In genomic region chr15:84600331-84600686, GRCh38 we compare ENCODE assay signal across 8 cellular contexts. TPM values are rescaled to one million over a fixed set of nuclear protein-coding genes. Genes with fewer than 3 reads are reported as not detected.
DNase-seq lines count a peak whose midpoint lies in the region; ATAC-seq and TF ChIP-seq lines count a peak whose summit lies in the region.

No MANE protein-coding gene starts in this region.

- no CpG with 5 or more reads among the region's 20 CpGs for WGBS in neuronal stem cell (ENCODE audit: extremely low coverage in 2 of 2, insufficient read length in 2 of 2, insufficient replicate concordance in 1 of 2), 2 donors

- H3K18ac ChIP-seq in neuronal stem cell (ENCODE audit: low read length) = peak overlapping the region; percentile 53

- H2BK5ac ChIP-seq in neuronal stem cell (ENCODE audit: low read length) = no peak overlapping the region

- ATAC-seq in GM21360 (IDR thresholded peaks at IDR 0.05; ENCODE audit: unreplicated experiment) (peak; percentile 14), thoracic aorta (ENCODE audit: insufficient number of reproducible peaks, low FRiP score, low read depth) (peak; percentile 75)

- no peaks in the 10 kb centered on the region for H3K79me1 ChIP-seq in neuronal stem cell (ENCODE audit: low read depth, low read length)

- H3K4ac ChIP-seq in neuronal stem cell (ENCODE audit: low read length) = no peak overlapping the region

- CTCF ChIA-PET in BJ (lab: Yijun Ruan, JAX) = interaction anchor here (0.9 to 3.4 kb wide), 8 partner anchors 9 to 444 kb away, joined by 3 to 23 read pairs (median 4); partner anchors contain the start of gene WDR73

- H2AK5ac ChIP-seq in neuronal stem cell (ENCODE audit: low read depth, low read length) = no peak overlapping the region

- TF ChIP-seq RAD21 in Ishikawa (IDR thresholded peaks at IDR 0.05; ENCODE audit: low read depth) = no peak

- H2BK15ac ChIP-seq in neuronal stem cell (ENCODE audit: low read length) = no peak overlapping the region

- peaks cover 4% of the 10 kb centered on the region in 2 donors for H3K4me1 ChIP-seq in neuronal stem cell (ENCODE audit: control insufficient read depth in 2 of 2, insufficient read depth in 1 of 2, low read depth in 1 of 2, low read length in 2 of 2)
- H3K4me1 ChIP-seq in thoracic aorta (ENCODE audit: control insufficient read depth in 1 of 2, low read depth in 2 of 2) = peaks cover 0 to 9% of the 10 kb centered on the region in 2 donors

- DNase-seq in BJ (ENCODE audit: low read depth) = peak; percentile 37
- peak; percentile 36 for DNase-seq in activated effector memory CD4-positive, alpha-beta T cell treated with Interleukin-2 at 50 U/mL for 16 hours
- DNase-seq in foreskin melanocyte = peak; percentile 77
- DNase-seq in neuronal stem cell (ENCODE audit: low spot score) = no peak
- peak; percentile 82 for DNase-seq in thoracic aorta (ENCODE audit: low spot score)

- no peak for TF ChIP-seq EP300 in Ishikawa (IDR thresholded peaks at IDR 0.05; ENCODE audit: borderline replicate concordance)

- peaks cover 2% of the 10 kb centered on the region for H3K27me3 ChIP-seq in BJ (ENCODE audit: control insufficient read depth, insufficient read depth, low read length)
- peaks cover 0 to 8% (median 2%) of the 10 kb centered on the region in 3 experiments for H3K27me3 ChIP-seq in neuronal stem cell (ENCODE audit: control insufficient read depth in 3 of 3, insufficient read depth in 3 of 3, low read depth in 1 of 3, low read length in 3 of 3)
- no peaks in the 10 kb centered on the region for H3K27me3 ChIP-seq in thoracic aorta (replicated peaks; ENCODE audit: insufficient read depth)

- H3K9me3 ChIP-seq in neuronal stem cell (replicated peaks in 1 of 2; ENCODE audit: control insufficient read depth in 2 of 2, insufficient read depth in 1 of 2, low read depth in 1 of 2, low read length in 2 of 2) (peaks cover 0 to 2% of the 10 kb centered on the region in 2 donors), thoracic aorta (no peaks in the 10 kb centered on the region)

- H3K36me3 ChIP-seq in BJ (ENCODE audit: control insufficient read depth, insufficient read depth, low read length) = peaks cover 3% of the 10 kb centered on the region; the same call in 1 of the 2 replicates
- peaks cover 11 to 19% of the 10 kb centered on the region in 2 donors for H3K36me3 ChIP-seq in neuronal stem cell (replicated peaks in 1 of 2; ENCODE audit: control insufficient read depth in 2 of 2, insufficient read depth in 2 of 2, low read length in 2 of 2)
- no peaks in the 10 kb centered on the region for H3K36me3 ChIP-seq in thoracic aorta

- no peak overlapping the region for H3K9ac ChIP-seq in neuronal stem cell (ENCODE audit: low read depth, low read length, poor library complexity)

- H3K4me2 ChIP-seq in neuronal stem cell (ENCODE audit: insufficient read depth, low read length, poor library complexity, severe bottlenecking) = peak overlapping the region; percentile 93

- H3K4me3 ChIP-seq in BJ (ENCODE audit: low read depth, low read length) (peak overlapping the region; percentile 97), neuronal stem cell (ENCODE audit: low read length in 2 of 2) (peak overlapping the region; percentile 60 to 95), thoracic aorta (peak overlapping the region; percentile 83)

- TF ChIP-seq CTCF in BJ (IDR thresholded peaks at IDR 0.05; ENCODE audit: insufficient read depth, low read depth, low read length) (no peak), thoracic aorta (IDR thresholded peaks at IDR 0.05) (no peak)

- H3K14ac ChIP-seq in neuronal stem cell (ENCODE audit: low read length) = no peak overlapping the region

- H2AFZ ChIP-seq in neuronal stem cell (ENCODE audit: low read length) = peak overlapping the region; percentile 96

- no peak overlapping the region for H4K8ac ChIP-seq in neuronal stem cell (ENCODE audit: low read depth, low read length)

- H3K23ac ChIP-seq in neuronal stem cell (ENCODE audit: low read depth, low read length, poor library complexity) = no peak overlapping the region

- H4K91ac ChIP-seq in neuronal stem cell (ENCODE audit: low read depth, low read length, poor library complexity) = no peak overlapping the region

- no peak overlapping the region for H2BK120ac ChIP-seq in neuronal stem cell (ENCODE audit: low read depth, low read length)

- H3K27ac ChIP-seq in neuronal stem cell (replicated peaks; ENCODE audit: low read length) (no peak overlapping the region), thoracic aorta (peak overlapping the region; percentile 57 to 58)

- no peak overlapping the region for H2BK12ac ChIP-seq in neuronal stem cell (ENCODE audit: low read length)

- POLR2A ChIA-PET in BJ (lab: Charles Lee) = no interaction called here

TF ChIP-seq in Ishikawa, 13 proteins besides CTCF, POLR2A, EP300 and RAD21:
- TF ChIP-seq USF1 (IDR thresholded peaks at IDR 0.05) = peak; percentile 79
- TF ChIP-seq TCF12 (IDR thresholded peaks at IDR 0.05; ENCODE audit: low read depth) = no peak
- TF ChIP-seq MAX (IDR thresholded peaks at IDR 0.05) = peak; percentile 99

TF ChIP-seq in PFSK-1, 5 proteins besides CTCF, POLR2A, EP300 and RAD21:
- TF ChIP-seq SIN3A (IDR thresholded peaks at IDR 0.05; ENCODE audit: borderline replicate concordance, insufficient read depth, low read length) (peak; percentile 99), TAF1 (IDR thresholded peaks at IDR 0.05; ENCODE audit: borderline replicate concordance, insufficient read depth, low read length) (no peak)

RNA-seq across cellular contexts. Expression of gene ZSCAN2, which starts 0.5 kb away (rescaled TPM):
- 5.9 and 6.3 TPM in 2 replicates for polyA plus RNA-seq in BJ (2011; rRNA removed)
- 5.2 and 6.2 TPM in 2 replicates for polyA minus RNA-seq in BJ (2011; rRNA and poly(A)+ RNA removed)
- 7.3 TPM for polyA plus RNA-seq in PFSK-1 (2012; ENCODE audit: insufficient read length, low read depth)
- polyA plus RNA-seq in neuronal stem cell (2013, experiment 1 of 2) = 7.7 TPM
- polyA plus RNA-seq in neuronal stem cell (2013, experiment 2 of 2) = 8.2 TPM
- 1 to 10 TPM; 2.8 to 4.6 TPM for total RNA-seq in thoracic aorta

RNA-seq across cellular contexts. Expression of gene WDR73, which starts 53.8 kb away (rescaled TPM):
- polyA plus RNA-seq in BJ (2011; rRNA removed) = 19.7 and 21.1 TPM in 2 replicates
- polyA minus RNA-seq in BJ (2011; rRNA and poly(A)+ RNA removed) = 13.9 and 18.8 TPM in 2 replicates
- polyA plus RNA-seq in PFSK-1 (2012; ENCODE audit: insufficient read length, low read depth) = 20.6 TPM
- 17.7 TPM for polyA plus RNA-seq in neuronal stem cell (2013, experiment 1 of 2)
- polyA plus RNA-seq in neuronal stem cell (2013, experiment 2 of 2) = 19.6 TPM
- total RNA-seq in thoracic aorta = 10 to 100 TPM; 30.7 to 34.3 TPM

RNA-seq across cellular contexts. Expression of gene NMB, which starts 57.7 kb away (rescaled TPM):
- polyA plus RNA-seq in BJ (2011; rRNA removed) = 2.9 and 4.3 TPM in 2 replicates
- polyA minus RNA-seq in BJ (2011; rRNA and poly(A)+ RNA removed) = 1.1 and 1.2 TPM in 2 replicates
- polyA plus RNA-seq in PFSK-1 (2012; ENCODE audit: insufficient read length, low read depth) = 5.8 TPM
- polyA plus RNA-seq in neuronal stem cell (2013, experiment 1 of 2) = 7.4 TPM
- 6.4 TPM for polyA plus RNA-seq in neuronal stem cell (2013, experiment 2 of 2)
- 1 to 10 TPM; 2.9 to 8.0 TPM for total RNA-seq in thoracic aorta
